Comparison of ENCODE assay signal across 9 cellular contexts in genomic region chr11:129374081-129374992, GRCh38. TPM values are rescaled to one million over a fixed set of nuclear protein-coding genes. Genes with fewer than 3 reads are reported as not detected.
DNase-seq lines count a peak whose midpoint lies in the region; ATAC-seq and TF ChIP-seq lines count a peak whose summit lies in the region.
"Had no signal": no experiment of that assay in that cellular context is flagged by ENCODE, and none has a peak within 500 bp of the region (broad histone marks: within the 10 kb centered on the region; RNA-seq: fewer than 3 reads in every experiment).

No MANE protein-coding gene starts in this region.

- no peaks in the 10 kb centered on the region for H3K79me2 ChIP-seq in GM23338 (replicated peaks; ENCODE audit: insufficient read depth)

- BruUV-seq in A673 (replicated peaks; lab: Mats Ljungman, UMichigan) = TSS peak; percentile 60

- H3K4me3 ChIP-seq in A673 (ENCODE audit: low read depth, low read length, poor library complexity, severe bottlenecking) (peak overlapping the region; percentile 74), GM23338 (peak overlapping the region; percentile 68), brain microvascular endothelial cell (ENCODE audit: low read depth, low read length) (peak overlapping the region; percentile 30), mucosa of stomach (ENCODE audit: low read length) (peak overlapping the region; percentile 61)

- H3K9ac ChIP-seq in mucosa of stomach (ENCODE audit: low read length) = peak overlapping the region; percentile 71

- peak overlapping the region; percentile 83 for H3K27ac ChIP-seq in A673 (ENCODE audit: low read depth, low read length, poor library complexity, severe bottlenecking)
- no peak overlapping the region for H3K27ac ChIP-seq in GM23338 (ENCODE audit: low read depth)
- H3K27ac ChIP-seq in brain microvascular endothelial cell = no peak overlapping the region

- H3K9me2 ChIP-seq in GM23338 (ENCODE audit: insufficient read depth) = no peaks in the 10 kb centered on the region

- in situ Hi-C loops in brain microvascular endothelial cell (cut with HindIII; ENCODE audit: low pct_ligation_motif_present, low sequenced_read_pairs) = no loop called here

- H3K9me3 ChIP-seq in A673 (ENCODE audit: low read depth, low read length, poor library complexity, severe bottlenecking) (no peaks in the 10 kb centered on the region), mucosa of stomach (ENCODE audit: control insufficient read depth, low read length) (no peaks in the 10 kb centered on the region)

- H3F3A ChIP-seq in GM23338 (replicated peaks; ENCODE audit: low read depth) = peaks cover 10% of the 10 kb centered on the region; the same call in 1 of the 2 replicates

- H3K4me1 ChIP-seq in A673 (ENCODE audit: insufficient read depth, low read length, poor library complexity, severe bottlenecking) (peaks cover 52% of the 10 kb centered on the region), GM23338 (ENCODE audit: insufficient read depth) (peaks cover 23% of the 10 kb centered on the region), mucosa of stomach (ENCODE audit: control insufficient read depth, insufficient read depth, low read length) (peaks cover 20% of the 10 kb centered on the region)

- H4K20me1 ChIP-seq in GM23338 (replicated peaks; ENCODE audit: insufficient read depth) = no peaks in the 10 kb centered on the region; the same call in 1 of the 2 replicates

- no peak for TF ChIP-seq CTCF in A673 (conservative IDR thresholded peaks at IDR 0.05; ENCODE audit: low read depth, low read length)
- TF ChIP-seq CTCF in GM23338 (conservative IDR thresholded peaks at IDR 0.05; ENCODE audit: low read depth in 2 of 2) = no peak
- TF ChIP-seq CTCF in brain microvascular endothelial cell (IDR thresholded peaks at IDR 0.05; ENCODE audit: low read depth, low read length, missing control alignments) = peak; percentile 8

- no peaks in the 10 kb centered on the region for H3K36me3 ChIP-seq in A673 (ENCODE audit: insufficient read depth, low read length, poor library complexity, severe bottlenecking)
- H3K36me3 ChIP-seq in GM23338 (ENCODE audit: insufficient read depth) = no peaks in the 10 kb centered on the region
- H3K36me3 ChIP-seq in brain microvascular endothelial cell (replicated peaks) = no peaks in the 10 kb centered on the region
- H3K36me3 ChIP-seq in mucosa of stomach (ENCODE audit: control insufficient read depth, insufficient read depth, low read length) = no peaks in the 10 kb centered on the region

- peaks cover 27% of the 10 kb centered on the region for H3K4me1 Mint-ChIP-seq in GM23338

- peak overlapping the region; percentile 69 for H3K4me3 Mint-ChIP-seq in GM23338

- H3K4me2 ChIP-seq in GM23338 = peak overlapping the region; percentile 88

- peak; percentile 82 for DNase-seq in A673 (ENCODE audit: low spot score)
- peak; percentile 54 for DNase-seq in GM23338 (ENCODE audit: low spot score)
- DNase-seq in brain microvascular endothelial cell = no peak
- no peak for DNase-seq in GM19240 (ENCODE audit: insufficient read length, low spot score)
- no peak for DNase-seq in OCI-M1 (lab: John Stamatoyannopoulos, UW)

- no peak overlapping the region for H3K27ac Mint-ChIP-seq in GM23338

- H2AFZ ChIP-seq in GM23338 = peak overlapping the region; percentile 99

- intact Hi-C loops in A673 (cut with micrococcal nuclease; ENCODE audit: unreplicated experiment) = no loop called here

- H3K27me3 ChIP-seq in A673 (replicated peaks; ENCODE audit: insufficient read depth, low read depth, low read length, poor library complexity) (no peaks in the 10 kb centered on the region), GM23338 (ENCODE audit: insufficient read depth) (peaks cover 97% of the 10 kb centered on the region), brain microvascular endothelial cell (replicated peaks) (peaks cover 77% of the 10 kb centered on the region), mucosa of stomach (ENCODE audit: control insufficient read depth, insufficient read depth, low read length) (peaks cover 24% of the 10 kb centered on the region)

- ATAC-seq in GM23338 (peak; percentile 13), HG03520 (IDR thresholded peaks at IDR 0.05; ENCODE audit: unreplicated experiment) (no peak), GM21717 (IDR thresholded peaks at IDR 0.05; ENCODE audit: unreplicated experiment) (no peak)

- H3K36me3 Mint-ChIP-seq in GM23338 (ENCODE audit: low read depth) = no peaks in the 10 kb centered on the region; the same call in 2 of the 3 replicates

- H3K27me3 Mint-ChIP-seq in GM23338 (ENCODE audit: insufficient read depth, low read depth, poor library complexity) = peaks cover 79% of the 10 kb centered on the region

- H3K9me3 Mint-ChIP-seq in GM23338 = no peaks in the 10 kb centered on the region

- POLR2A ChIA-PET in A673 (lab: Charles Lee; ENCODE audit: low non-redundant PET) = no interaction called here

- CTCF ChIA-PET in A673 (lab: Charles Lee) = interaction anchor here (0.6 to 1.0 kb wide), 3 partner anchors 321 to 489 kb away, joined by 3 to 4 read pairs (median 3); no protein-coding TSS in a partner anchor

TF ChIP-seq in GM23338, 12 proteins besides CTCF, POLR2A, EP300 and RAD21 (continues in another document):
- no peak for TF ChIP-seq ZNF114 (CRISPR knock-in tag; IDR thresholded peaks at IDR 0.05)
- peak; percentile 85 for TF ChIP-seq EZH2phosphoT487 (IDR thresholded peaks at IDR 0.05; ENCODE audit: unreplicated experiment)
- no peak for TF ChIP-seq NANOG (IDR thresholded peaks at IDR 0.05; ENCODE audit: borderline replicate concordance)
- TF ChIP-seq ETS1 (IDR thresholded peaks at IDR 0.05) = no peak
- no peak for TF ChIP-seq ZNF331 (CRISPR knock-in tag; IDR thresholded peaks at IDR 0.05; ENCODE audit: low read depth)
- no peak for TF ChIP-seq CREB1 (CRISPR knock-in tag; IDR thresholded peaks at IDR 0.05; ENCODE audit: low read depth)
- TF ChIP-seq REST (IDR thresholded peaks at IDR 0.05; ENCODE audit: unreplicated experiment) = no peak
- no peak for TF ChIP-seq STAT1 (IDR thresholded peaks at IDR 0.05; ENCODE audit: unreplicated experiment)
- TF ChIP-seq EZH2 (IDR thresholded peaks at IDR 0.05; ENCODE audit: low read depth, unreplicated experiment) = peak; percentile 94

RNA-seq across cellular contexts. Expression of gene BARX2, which starts 1.3 kb away (rescaled TPM):
- total RNA-seq in A673 (2021) = 36.4 and 43.0 TPM in 2 replicates
- total RNA-seq in GM23338 (2014; rRNA removed; shearing (Covaris generic)) = not detected in 2 replicates
- not detected in 2 replicates for polyA plus RNA-seq in GM23338 (2016; fragmentation: Nextera tagmentation; extraction: Ambion mirVana)
- total RNA-seq: NCI-H460 had no signal

Comparison
In these comparisons a context has a peak if more than half of its experiments do, and no peak if none do; other contexts are left out.
1. DNase-seq: peak in A673 (single experiment) and GM23338 (single experiment); none in brain microvascular endothelial cell (single experiment), GM19240 (single experiment) and OCI-M1 (single experiment).
2. RNA of gene BARX2, which starts 1.3 kb away (total RNA-seq): 36.4 to 43.0 TPM in A673; not detected in GM23338; every median in the first group is over 10 times any median in the second.
3. Peak in every context shown above with its lines, with median percentiles within 50 percentile points of each other: H3K4me3 ChIP-seq.